In genomic region chr1:112881742-112882127, GRCh38 we compare ENCODE assay signal across 13 cellular contexts.
DNase-seq lines count a peak whose midpoint lies in the region; ATAC-seq, FAIRE-seq and TF ChIP-seq lines count a peak whose summit lies in the region.
"Had no signal": no experiment of that assay in that cellular context is flagged by ENCODE, and none has a peak within 500 bp of the region (broad histone marks: within the 10 kb centered on the region; RNA-seq: fewer than 3 reads in every experiment).

No MANE protein-coding gene starts in this region.

- H3K18ac ChIP-seq in H9 (ENCODE audit: insufficient read length, low read depth, low read length) = peak overlapping the region; percentile 10

- no peaks in the 10 kb centered on the region for H3K79me2 ChIP-seq in H9 (ENCODE audit: insufficient read depth, low read length)

- H2AFZ ChIP-seq in H9 (ENCODE audit: low read length) = no peak overlapping the region

- no peak overlapping the region for H3K14ac ChIP-seq in H9 (ENCODE audit: insufficient read depth, low read length)

- H4K20me1 ChIP-seq in H9 (ENCODE audit: control insufficient read depth, insufficient read depth, insufficient read length) = no peaks in the 10 kb centered on the region

- no peak overlapping the region for H3T11ph ChIP-seq in H9 (ENCODE audit: low read length)

- no peak for TF ChIP-seq CTCF in H9 (conservative IDR thresholded peaks at IDR 0.05)
- TF ChIP-seq CTCF in spleen (IDR thresholded peaks at IDR 0.05 in 8 of 11, conservative IDR thresholded peaks at IDR 0.05 in 3 of 11) = no peak

- no peak overlapping the region for H2BK120ac ChIP-seq in H9 (ENCODE audit: low read depth, low read length, poor library complexity, severe bottlenecking)

- H3K27me3 ChIP-seq in H9 (ENCODE audit: insufficient read depth, low read length) (no peaks in the 10 kb centered on the region), small intestine (ENCODE audit: control insufficient read depth in 2 of 2, insufficient read depth in 2 of 2, low read length in 2 of 2) (no peaks in the 10 kb centered on the region), spleen (replicated peaks in 1 of 7) (no peaks in the 10 kb centered on the region)
- H3K27me3 ChIP-seq: gastrocnemius medialis had no signal

- H3K23ac ChIP-seq in H9 (ENCODE audit: insufficient read length, low read depth, low read length) = no peak overlapping the region

- no peak overlapping the region for H2BK20ac ChIP-seq in H9 (ENCODE audit: low read depth, low read length, poor library complexity, severe bottlenecking)

- intact Hi-C loops in dendritic cell treated with granulocyte-macrophage colony-stimulating factor and Interleukin-4, amounts not matched to agents 40 ng/mL and 50 ng/mL, for 4 days (cut with micrococcal nuclease) = loop anchor here (1.0 to 5.0 kb wide), 3 partner anchors 74 to 161 kb away; partner anchors contain the start of gene SLC16A1
- intact Hi-C loops in spleen (cut with DNase I; ENCODE audit: low total_unique reads) = loop anchor here (10.0 kb wide), 1 partner anchor 163 kb away; no protein-coding TSS in a partner anchor

- H3K4me1 ChIP-seq in H9 (ENCODE audit: insufficient read depth, low read length) = no peaks in the 10 kb centered on the region; the same call in 1 of the 2 replicates
- peaks cover 0 to 2% of the 10 kb centered on the region in 2 donors for H3K4me1 ChIP-seq in small intestine (ENCODE audit: control insufficient read depth in 2 of 2, insufficient read depth in 1 of 2, low read depth in 1 of 2, low read length in 1 of 2)
- peaks cover 0 to 16% (median 0%) of the 10 kb centered on the region in 6 donors for H3K4me1 ChIP-seq in spleen
- H3K4me1 ChIP-seq: gastrocnemius medialis had no signal

- no peak overlapping the region for H3K27ac ChIP-seq in H9 (ENCODE audit: insufficient read length, low read depth, low read length)
- H3K27ac ChIP-seq in small intestine (ENCODE audit: low read depth in 1 of 2, low read length in 1 of 2) = no peak overlapping the region
- H3K27ac ChIP-seq in spleen = peak overlapping the region in 2 of 8 donors; percentile 30 to 57
- H3K27ac ChIP-seq: gastrocnemius medialis had no signal

- no peak for TF ChIP-seq POLR2A in spleen (IDR thresholded peaks at IDR 0.05)

- no peak for FAIRE-seq in small intestine (lab: Jason Lieb, UNC)

- H3K4me1 Mint-ChIP-seq in H9 = peaks cover 41 to 45% of the 10 kb centered on the region in 2 experiments
- peaks cover 42% of the 10 kb centered on the region for H3K4me1 Mint-ChIP-seq in dendritic cell treated with granulocyte-macrophage colony-stimulating factor and Interleukin-4, amounts not matched to agents 40 ng/mL and 50 ng/mL, for 4 days (ENCODE audit: low read depth)
- H3K4me1 Mint-ChIP-seq: activated CD4-positive, alpha-beta T cell treated with anti-CD3 and anti-CD28 coated beads, Interleukin-2, amount 10 ng/mL, durations not matched to agents 7 days and 5 days; central memory CD8-positive, alpha-beta T cell had no signal

- no peaks in the 10 kb centered on the region for H3K27me3 Mint-ChIP-seq in H9 (ENCODE audit: low read depth)
- peaks cover 10% of the 10 kb centered on the region for H3K27me3 Mint-ChIP-seq in dendritic cell treated with granulocyte-macrophage colony-stimulating factor and Interleukin-4, amounts not matched to agents 40 ng/mL and 50 ng/mL, for 4 days
- H3K27me3 Mint-ChIP-seq: CD4-positive, CD25-positive, alpha-beta regulatory T cell had no signal

- DNase-seq in H9 (no peak), left kidney (ENCODE audit: low read depth, low spot score) (peak; percentile 43), small intestine (peak; percentile 75), spleen (no peak), H4 (ENCODE audit: low spot score) (no peak), NCI-H524 treated with DMSO at 0.1 percent for 48 hours (lab: John Stamatoyannopoulos, UW) (no peak)
- DNase-seq: activated CD4-positive, alpha-beta T cell treated with anti-CD3 and anti-CD28 coated beads, Interleukin-2, amount 10 ng/mL, durations not matched to agents 7 days and 5 days; CD4-positive, CD25-positive, alpha-beta regulatory T cell; NCI-H1417 had no signal

- no peaks in the 10 kb centered on the region for H3K9me3 Mint-ChIP-seq in H9
- H3K9me3 Mint-ChIP-seq in dendritic cell treated with granulocyte-macrophage colony-stimulating factor and Interleukin-4, amounts not matched to agents 40 ng/mL and 50 ng/mL, for 4 days = no peaks in the 10 kb centered on the region
- H3K9me3 Mint-ChIP-seq: activated CD4-positive, alpha-beta T cell treated with anti-CD3 and anti-CD28 coated beads, Interleukin-2, amount 10 ng/mL, durations not matched to agents 7 days and 5 days; CD4-positive, CD25-positive, alpha-beta regulatory T cell; central memory CD8-positive, alpha-beta T cell had no signal

- no peak overlapping the region for H2BK5ac ChIP-seq in H9 (ENCODE audit: insufficient read length, low read length)

- H3K4me3 ChIP-seq in small intestine (ENCODE audit: low read depth in 1 of 2, low read length in 2 of 2) (no peak overlapping the region), spleen (no peak overlapping the region)
- H3K4me3 ChIP-seq: gastrocnemius medialis had no signal

- H4K8ac ChIP-seq in H9 (replicated peaks; ENCODE audit: insufficient read length, low read depth, low read length) = no peak overlapping the region

- no peak overlapping the region for H3K4me3 Mint-ChIP-seq in H9
- peak overlapping the region; percentile 24 for H3K4me3 Mint-ChIP-seq in dendritic cell treated with granulocyte-macrophage colony-stimulating factor and Interleukin-4, amounts not matched to agents 40 ng/mL and 50 ng/mL, for 4 days
- H3K4me3 Mint-ChIP-seq: activated CD4-positive, alpha-beta T cell treated with anti-CD3 and anti-CD28 coated beads, Interleukin-2, amount 10 ng/mL, durations not matched to agents 7 days and 5 days; CD4-positive, CD25-positive, alpha-beta regulatory T cell; central memory CD8-positive, alpha-beta T cell had no signal

- no peaks in the 10 kb centered on the region for H3K79me1 ChIP-seq in H9 (ENCODE audit: insufficient read depth, low read depth, low read length, poor library complexity, severe bottlenecking)

- no peak overlapping the region for H4K91ac ChIP-seq in H9 (ENCODE audit: insufficient read length, low read depth, low read length)

- no peak overlapping the region for H3K4ac ChIP-seq in H9 (ENCODE audit: low read depth, low read length)

- H3K4me2 ChIP-seq in H9 (ENCODE audit: insufficient read depth, insufficient read length, low read length) = no peak overlapping the region

- no peak overlapping the region for H2BK12ac ChIP-seq in H9 (ENCODE audit: insufficient read length, low read depth, low read length)

- H3K9me3 ChIP-seq in H9 (ENCODE audit: control insufficient read depth, low read depth, low read length) (no peaks in the 10 kb centered on the region), small intestine (ENCODE audit: control insufficient read depth, low read depth) (no peaks in the 10 kb centered on the region), spleen (no peaks in the 10 kb centered on the region)
- H3K9me3 ChIP-seq: gastrocnemius medialis had no signal

- H3K36me3 Mint-ChIP-seq in H9 (ENCODE audit: insufficient read depth in 1 of 3, low read depth in 3 of 3) = no peaks in the 10 kb centered on the region; a peak in 1 of 7 replicates
- H3K36me3 Mint-ChIP-seq in dendritic cell treated with granulocyte-macrophage colony-stimulating factor and Interleukin-4, amounts not matched to agents 40 ng/mL and 50 ng/mL, for 4 days (ENCODE audit: low read depth) = no peaks in the 10 kb centered on the region
- H3K36me3 Mint-ChIP-seq: CD4-positive, CD25-positive, alpha-beta regulatory T cell had no signal

- no peaks in the 10 kb centered on the region for H3K36me3 ChIP-seq in small intestine (ENCODE audit: control insufficient read depth in 2 of 2, insufficient read depth in 2 of 2, low read length in 2 of 2)
- no peaks in the 10 kb centered on the region for H3K36me3 ChIP-seq in spleen
- H3K36me3 ChIP-seq: gastrocnemius medialis had no signal

- WGBS in H9 (ENCODE audit: extremely low coverage, insufficient read length, low lambda C conversion rate) = no CpG with 5 or more reads among the region's 8 CpGs
- WGBS in small intestine, 3 donors = 25 to 56% (median 38%) methylated on average over 8 of the region's 8 CpGs
- 69 to 91% (median 89%) methylated on average over 8 of the region's 8 CpGs for WGBS in spleen, 5 donors

- no peaks in the 10 kb centered on the region for H3K23me2 ChIP-seq in H9 (ENCODE audit: insufficient read length, low read depth, low read length, poor library complexity, severe bottlenecking)

- no peak overlapping the region for H3K9ac ChIP-seq in H9 (ENCODE audit: extremely low read depth, insufficient read length, low read length)

- no peak overlapping the region for H3K56ac ChIP-seq in H9 (ENCODE audit: insufficient read length, low read depth, low read length)

- no peak overlapping the region for H2BK15ac ChIP-seq in H9 (ENCODE audit: low read depth, low read length)

- H3K27ac Mint-ChIP-seq in H9 = peak overlapping the region in 2 of 3 experiments; percentile 63 to 83; a peak in 5 of 7 replicates
- H3K27ac Mint-ChIP-seq in dendritic cell treated with granulocyte-macrophage colony-stimulating factor and Interleukin-4, amounts not matched to agents 40 ng/mL and 50 ng/mL, for 4 days = peak overlapping the region; percentile 98
- H3K27ac Mint-ChIP-seq: activated CD4-positive, alpha-beta T cell treated with anti-CD3 and anti-CD28 coated beads, Interleukin-2, amount 10 ng/mL, durations not matched to agents 7 days and 5 days had no signal

- H2AK5ac ChIP-seq in H9 (ENCODE audit: insufficient read length, low read length) = no peak overlapping the region

- H4K5ac ChIP-seq in H9 (ENCODE audit: insufficient read length, low read depth, low read length) = no peak overlapping the region

- ATAC-seq in HG03135 (IDR thresholded peaks at IDR 0.05; ENCODE audit: unreplicated experiment) = no peak

Comparison
In these comparisons a context has a peak if more than half of its experiments do, and no peak if none do; other contexts are left out.
1. DNase-seq: peak in left kidney (single experiment) and small intestine (single experiment); none in H9 (single experiment), spleen (single experiment), H4 (single experiment) and NCI-H524 treated with DMSO at 0.1 percent for 48 hours (single experiment).